10 cellular contexts compared by ENCODE assay signal in the genomic region with DNA sequence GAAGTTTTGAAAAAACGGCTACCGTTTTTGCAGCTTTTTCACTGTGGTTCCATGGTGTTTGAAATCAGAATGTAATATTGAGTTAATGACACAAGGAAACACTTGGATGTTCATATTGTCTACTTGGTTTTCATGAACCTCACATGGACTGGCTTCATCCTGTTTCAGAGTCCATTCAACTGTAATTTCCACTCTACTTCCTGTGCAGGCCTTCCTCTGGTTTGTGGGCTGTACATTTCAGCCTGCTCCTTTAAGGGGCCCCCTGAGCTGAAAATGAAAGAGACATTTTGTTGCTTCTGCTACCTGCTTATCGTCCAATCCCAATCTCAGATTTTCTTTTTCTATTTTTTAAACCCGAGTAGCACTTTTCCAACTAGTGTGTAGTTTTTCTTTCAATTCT. TPM values are rescaled to one million over a fixed set of nuclear protein-coding genes. Genes with fewer than 3 reads are reported as not detected.
A peak's percentile ranks its signal among the peaks of the same experiment; 100 is the strongest.
DNase-seq lines count a peak whose midpoint lies in the region; ATAC-seq and TF ChIP-seq lines count a peak whose summit lies in the region.
"Had no signal": no experiment of that assay in that cellular context is flagged by ENCODE, and none has a peak within 500 bp of the region (broad histone marks: within the 10 kb centered on the region; RNA-seq: fewer than 3 reads in every experiment).

No MANE protein-coding gene starts in this region.

- TF ChIP-seq CTCF in activated B cell treated with CpG ODN at 0.5 μM for 24 hours (IDR thresholded peaks at IDR 0.05) (no peak), Calu3 (IDR thresholded peaks at IDR 0.05; ENCODE audit: unreplicated experiment) (no peak)

- peak overlapping the region; percentile 85 for H3K27ac Mint-ChIP-seq in activated CD8-positive, alpha-beta memory T cell treated with anti-CD3 and anti-CD28 coated beads, Interleukin-2, amount 10 ng/mL, durations not matched to agents 7 days and 5 days
- H3K27ac Mint-ChIP-seq in activated B cell treated with CpG ODN at 0.5 μM for 24 hours (peak overlapping the region; percentile 65), Calu3 (ENCODE audit: unreplicated experiment) (no peak overlapping the region)
- H3K27ac Mint-ChIP-seq in stimulated activated naive CD8-positive, alpha-beta T cell treated with anti-CD3 and anti-CD28 coated beads, Interleukin-15, amount 100 ng/mL, for 72 hours: peak overlapping the region in 1 of 2 donors; percentile 50

- H3K27me3 Mint-ChIP-seq in activated CD8-positive, alpha-beta memory T cell treated with anti-CD3 and anti-CD28 coated beads, Interleukin-2, amount 10 ng/mL, durations not matched to agents 7 days and 5 days: peaks cover 20% of the 10 kb centered on the region
- no peaks in the 10 kb centered on the region for H3K27me3 Mint-ChIP-seq in activated B cell treated with CpG ODN at 0.5 μM for 24 hours
- peaks cover 9% of the 10 kb centered on the region for H3K27me3 Mint-ChIP-seq in stimulated activated naive CD8-positive, alpha-beta T cell treated with anti-CD3 and anti-CD28 coated beads, Interleukin-15, amount 100 ng/mL, for 72 hours
- no peaks in the 10 kb centered on the region for H3K27me3 Mint-ChIP-seq in Calu3 (ENCODE audit: unreplicated experiment)

- peak; percentile 85 for ATAC-seq in activated CD8-positive, alpha-beta memory T cell treated with anti-CD3 and anti-CD28 coated beads, Interleukin-2, amount 10 ng/mL, durations not matched to agents 7 days and 5 days
- ATAC-seq in HG03159 (IDR thresholded peaks at IDR 0.05; ENCODE audit: unreplicated experiment): peak; percentile 86
- peak; percentile 66 for ATAC-seq in activated B cell treated with CpG ODN at 0.5 μM for 24 hours (ENCODE audit: low read depth)
- ATAC-seq in stimulated activated naive CD8-positive, alpha-beta T cell treated with anti-CD3 and anti-CD28 coated beads, Interleukin-15, amount 100 ng/mL, for 72 hours: peak; percentile 67

- no TSS peak for BruUV-seq in Calu3 (replicated peaks; lab: Mats Ljungman, UMichigan)

- H3K4me1 Mint-ChIP-seq in activated CD8-positive, alpha-beta memory T cell treated with anti-CD3 and anti-CD28 coated beads, Interleukin-2, amount 10 ng/mL, durations not matched to agents 7 days and 5 days: peaks cover 50% of the 10 kb centered on the region
- peaks cover 32% of the 10 kb centered on the region for H3K4me1 Mint-ChIP-seq in activated B cell treated with CpG ODN at 0.5 μM for 24 hours
- peaks cover 58% of the 10 kb centered on the region for H3K4me1 Mint-ChIP-seq in stimulated activated naive CD8-positive, alpha-beta T cell treated with anti-CD3 and anti-CD28 coated beads, Interleukin-15, amount 100 ng/mL, for 72 hours
- peaks cover 22% of the 10 kb centered on the region for H3K4me1 Mint-ChIP-seq in Calu3 (ENCODE audit: low read depth, unreplicated experiment)

- POLR2A ChIA-PET in activated B cell treated with CpG ODN at 0.5 μM for 24 hours (lab: Charles Lee): interaction anchor here (0.6 kb wide), 1 partner anchor 188 kb away, joined by 4 read pairs; no protein-coding TSS in a partner anchor

- CTCF ChIA-PET in activated CD8-positive, alpha-beta memory T cell treated with anti-CD3 and anti-CD28 coated beads, Interleukin-2, amount 10 ng/mL, durations not matched to agents 7 days and 5 days (lab: Charles Lee): interaction anchor here (0.6 to 5.7 kb wide), 14 partner anchors 10 to 248 kb away, joined by 3 to 27 read pairs (median 4); partner anchors contain the start of genes CDKN2B, CDKN2B-AS1 and MTAP
- CTCF ChIA-PET in activated B cell treated with CpG ODN at 0.5 μM for 24 hours (lab: Charles Lee): interaction anchor here (0.7 to 2.9 kb wide), 5 partner anchors 13 to 237 kb away, joined by 3 to 13 read pairs (median 6); no protein-coding TSS in a partner anchor
- CTCF ChIA-PET in Calu3 (lab: Charles Lee): no interaction called here

- peak overlapping the region; percentile 41 for H3K4me3 Mint-ChIP-seq in activated CD8-positive, alpha-beta memory T cell treated with anti-CD3 and anti-CD28 coated beads, Interleukin-2, amount 10 ng/mL, durations not matched to agents 7 days and 5 days
- H3K4me3 Mint-ChIP-seq in activated B cell treated with CpG ODN at 0.5 μM for 24 hours (peak overlapping the region; percentile 35), Calu3 (ENCODE audit: low read depth, unreplicated experiment) (no peak overlapping the region)
- peak overlapping the region; percentile 51 to 65 for H3K4me3 Mint-ChIP-seq in stimulated activated naive CD8-positive, alpha-beta T cell treated with anti-CD3 and anti-CD28 coated beads, Interleukin-15, amount 100 ng/mL, for 72 hours

- H3K9me3 Mint-ChIP-seq in activated CD8-positive, alpha-beta memory T cell treated with anti-CD3 and anti-CD28 coated beads, Interleukin-2, amount 10 ng/mL, durations not matched to agents 7 days and 5 days (ENCODE audit: low read depth): no peaks in the 10 kb centered on the region
- H3K9me3 Mint-ChIP-seq in activated B cell treated with CpG ODN at 0.5 μM for 24 hours (no peaks in the 10 kb centered on the region), Calu3 (ENCODE audit: low read depth, unreplicated experiment) (no peaks in the 10 kb centered on the region)
- H3K9me3 Mint-ChIP-seq in stimulated activated naive CD8-positive, alpha-beta T cell treated with anti-CD3 and anti-CD28 coated beads, Interleukin-15, amount 100 ng/mL, for 72 hours: no peaks in the 10 kb centered on the region

- H3K36me3 Mint-ChIP-seq in activated CD8-positive, alpha-beta memory T cell treated with anti-CD3 and anti-CD28 coated beads, Interleukin-2, amount 10 ng/mL, durations not matched to agents 7 days and 5 days: peaks cover 14% of the 10 kb centered on the region
- H3K36me3 Mint-ChIP-seq in activated B cell treated with CpG ODN at 0.5 μM for 24 hours (ENCODE audit: low read depth) (peaks cover 2% of the 10 kb centered on the region), Calu3 (ENCODE audit: insufficient read depth, unreplicated experiment) (no peaks in the 10 kb centered on the region)

- peak; percentile 77 for DNase-seq in activated CD8-positive, alpha-beta memory T cell treated with anti-CD3 and anti-CD28 coated beads, Interleukin-2, amount 10 ng/mL, durations not matched to agents 7 days and 5 days
- DNase-seq in activated CD8-positive, alpha-beta memory T cell treated with anti-CD3 and anti-CD28 coated beads, Interleukin-2, amount 50 U/mL, for 48 hours: no peak
- no peak for DNase-seq in activated B cell treated with CpG ODN at 0.5 μM for 24 hours
- DNase-seq in stimulated activated naive CD8-positive, alpha-beta T cell treated with anti-CD3 and anti-CD28 coated beads, Interleukin-15, amount 100 ng/mL, for 72 hours: peak in 1 of 2 donors; percentile 27
- DNase-seq in hippocampal formation (lab: John Stamatoyannopoulos, UW): no peak
- no peak for DNase-seq in Calu3
- no peak for DNase-seq in kidney glomerular epithelial cell (lab: John Stamatoyannopoulos, UW)
- DNase-seq: ACHN, NCI-H1930 had no signal

- intact Hi-C loops in activated B cell treated with CpG ODN at 0.5 μM for 24 hours (cut with micrococcal nuclease): loop anchor here (5.0 kb wide), 2 partner anchors 106 to 191 kb away; no protein-coding TSS in a partner anchor
- intact Hi-C loops in Calu3 (cut with micrococcal nuclease; ENCODE audit: unreplicated experiment): loop anchor here (5.0 kb wide), 2 partner anchors 36 to 71 kb away; no protein-coding TSS in a partner anchor

RNA-seq across cellular contexts. Expression of gene CDKN2B, which starts 41.8 kb away (rescaled TPM):
- total RNA-seq in activated CD8-positive, alpha-beta memory T cell treated with anti-CD3 and anti-CD28 coated beads, Interleukin-2, amount 10 ng/mL, durations not matched to agents 7 days and 5 days: 1 to 10 TPM in 1 of 2 experiments, under 1 TPM in 1; 0.93 to 5.9 TPM
- total RNA-seq in activated B cell treated with CpG ODN at 0.5 μM for 24 hours (0.32 and 0.38 TPM in 2 replicates), Calu3 (2022) (30.4 and 35.2 TPM in 2 replicates)

RNA-seq across cellular contexts. Expression of gene CDKN2B-AS1, which starts 56.3 kb away (rescaled TPM):
- total RNA-seq in activated CD8-positive, alpha-beta memory T cell treated with anti-CD3 and anti-CD28 coated beads, Interleukin-2, amount 10 ng/mL, durations not matched to agents 7 days and 5 days: 1 to 10 TPM; 3.3 to 3.4 TPM
- 1.3 and 1.4 TPM in 2 replicates for total RNA-seq in activated B cell treated with CpG ODN at 0.5 μM for 24 hours
- 8.9 and 10.5 TPM in 2 replicates for total RNA-seq in Calu3 (2022)

RNA-seq across cellular contexts. Expression of gene CDKN2A, which starts 56.7 kb away (rescaled TPM):
- total RNA-seq in activated CD8-positive, alpha-beta memory T cell treated with anti-CD3 and anti-CD28 coated beads, Interleukin-2, amount 10 ng/mL, durations not matched to agents 7 days and 5 days: 10 to 100 TPM; 16.9 to 34.1 TPM
- total RNA-seq in activated B cell treated with CpG ODN at 0.5 μM for 24 hours: 6.7 and 8.5 TPM in 2 replicates
- total RNA-seq in Calu3 (2022): 257 and 284 TPM in 2 replicates
